ENCODE assay signal across 29 cellular contexts in the genomic region with DNA sequence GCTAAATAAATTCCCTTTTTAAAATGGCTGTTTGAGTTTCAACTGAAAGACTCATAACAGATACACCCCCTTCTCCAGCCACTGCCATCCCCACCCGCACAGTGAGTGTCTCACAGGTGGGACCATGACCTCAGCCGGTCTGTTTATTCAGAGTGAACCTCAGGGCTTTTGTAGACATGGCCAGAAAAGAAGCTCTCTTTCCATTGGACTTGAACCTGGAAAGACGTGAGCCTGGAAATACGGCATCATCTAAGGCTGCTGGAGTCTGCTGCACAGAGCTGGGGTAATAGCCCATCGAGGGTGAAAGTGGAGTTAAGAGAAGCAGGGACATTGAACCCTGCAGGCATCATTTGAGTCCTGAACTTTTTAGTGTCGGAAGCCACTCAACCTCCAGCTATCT.
"Had no signal": no experiment of that assay in that cellular context is flagged by ENCODE, and none has a peak within 500 bp of the region (broad histone marks: within the 10 kb centered on the region; RNA-seq: fewer than 3 reads in every experiment).

No MANE protein-coding gene starts in this region.

- H3K4me3 Mint-ChIP-seq: natural killer cell; nephron; neural progenitor cell; stimulated activated effector memory CD8-positive, alpha-beta T cell treated with anti-CD3 and anti-CD28 coated beads, Interleukin-12 subunit alpha, Interleukin-12 subunit beta, amount 100 ng/mL, for 72 hours; stimulated activated naive B cell treated with anti-CD40 and anti-IgM and Interleukin-4, amounts not matched to agents 10 μg/mL and 1 μg/mL and 100 μg/mL, for 72 hours; stimulated activated naive CD8-positive, alpha-beta T cell treated with anti-CD3 and anti-CD28 coated beads, Interleukin-15, Interleukin-2, amounts not matched to agents 100 ng/mL and 50 ng/mL, for 24 hours had no signal

- H3K79me2 ChIP-seq: parathyroid adenoma had no signal

- H3K4me3 ChIP-seq: neural progenitor cell, ovary, psoas muscle, right lobe of liver, sigmoid colon, spleen, stomach, thoracic aorta, thyroid gland, tibial nerve, upper lobe of left lung, vagina had no signal

- H2AFZ ChIP-seq: neural progenitor cell, parathyroid adenoma had no signal

- H3K4me1 ChIP-seq: neural progenitor cell, parathyroid adenoma, psoas muscle, right lobe of liver, spleen, thyroid gland, tibial nerve, upper lobe of left lung, vagina had no signal

- H3K9ac ChIP-seq: neural progenitor cell, parathyroid adenoma had no signal

- H3K9me3 ChIP-seq: ovary, psoas muscle, right lobe of liver, sigmoid colon, spleen, stomach, thoracic aorta, thyroid gland, tibial nerve, upper lobe of left lung, vagina had no signal

- H3K36me3 ChIP-seq: neural progenitor cell, ovary, right lobe of liver, sigmoid colon, spleen, stomach, thoracic aorta, thyroid gland, tibial nerve, upper lobe of left lung, vagina had no signal

- DNase-seq: natural killer cell; occipital lobe; ovary; posterior cingulate gyrus; psoas muscle; right cardiac atrium; right lobe of liver; sigmoid colon; small intestine; spleen; stimulated activated CD4-positive, alpha-beta T cell treated with anti-CD3 and anti-CD28 coated beads, Interleukin-12 subunit alpha, Interleukin-12 subunit beta, amount 100 ng/mL, for 4 hours; stimulated activated CD4-positive, alpha-beta T cell treated with anti-CD3 and anti-CD28 coated beads, Interleukin-1b, Interleukin-23, amount 100 ng/mL, for 48 hours; stimulated activated CD4-positive, alpha-beta T cell treated with anti-CD3 and anti-CD28 coated beads, Interleukin-4, amount 100 ng/mL, for 1 hour; stimulated activated CD4-positive, alpha-beta T cell treated with anti-CD3 and anti-CD28 coated beads, Interleukin-4, amount 100 ng/mL, for 4 hours; stimulated activated naive B cell treated with anti-CD40 and anti-IgM and Interleukin-4, amounts not matched to agents 10 μg/mL and 1 μg/mL and 100 μg/mL, for 72 hours; stimulated activated naive CD4-positive, alpha-beta T cell treated with Interleukin-2 at 50 U/mL for 16 hours; stomach; thyroid gland; trophoblast cell; upper lobe of left lung had no signal

- H3K27me3 Mint-ChIP-seq: progenitor cell of endocrine pancreas had no signal

- H3K36me3 Mint-ChIP-seq: natural killer cell; neural progenitor cell; stimulated activated effector memory CD8-positive, alpha-beta T cell treated with anti-CD3 and anti-CD28 coated beads, Interleukin-12 subunit alpha, Interleukin-12 subunit beta, amount 100 ng/mL, for 72 hours; stimulated activated naive B cell treated with anti-CD40 and anti-IgM and Interleukin-4, amounts not matched to agents 10 μg/mL and 1 μg/mL and 100 μg/mL, for 72 hours had no signal

- H3K4me2 ChIP-seq: neural progenitor cell had no signal

- H3K27ac ChIP-seq: neural progenitor cell, ovary, parathyroid adenoma, psoas muscle, right lobe of liver, sigmoid colon, spleen, stomach, thoracic aorta, thyroid gland, tibial nerve, upper lobe of left lung, vagina had no signal

- H3K27ac Mint-ChIP-seq: natural killer cell; nephron; neural progenitor cell; progenitor cell of endocrine pancreas; stimulated activated effector memory CD8-positive, alpha-beta T cell treated with anti-CD3 and anti-CD28 coated beads, Interleukin-12 subunit alpha, Interleukin-12 subunit beta, amount 100 ng/mL, for 72 hours; stimulated activated naive B cell treated with anti-CD40 and anti-IgM and Interleukin-4, amounts not matched to agents 10 μg/mL and 1 μg/mL and 100 μg/mL, for 72 hours; stimulated activated naive CD8-positive, alpha-beta T cell treated with anti-CD3 and anti-CD28 coated beads, Interleukin-15, Interleukin-2, amounts not matched to agents 100 ng/mL and 50 ng/mL, for 24 hours had no signal

- H3K27me3 ChIP-seq: neural progenitor cell, ovary, right lobe of liver, sigmoid colon, thyroid gland, upper lobe of left lung, vagina had no signal

- H3K4me1 Mint-ChIP-seq: natural killer cell; stimulated activated effector memory CD8-positive, alpha-beta T cell treated with anti-CD3 and anti-CD28 coated beads, Interleukin-12 subunit alpha, Interleukin-12 subunit beta, amount 100 ng/mL, for 72 hours; stimulated activated naive B cell treated with anti-CD40 and anti-IgM and Interleukin-4, amounts not matched to agents 10 μg/mL and 1 μg/mL and 100 μg/mL, for 72 hours had no signal

- H3K9me3 Mint-ChIP-seq: natural killer cell; nephron; neural progenitor cell; stimulated activated effector memory CD8-positive, alpha-beta T cell treated with anti-CD3 and anti-CD28 coated beads, Interleukin-12 subunit alpha, Interleukin-12 subunit beta, amount 100 ng/mL, for 72 hours; stimulated activated naive B cell treated with anti-CD40 and anti-IgM and Interleukin-4, amounts not matched to agents 10 μg/mL and 1 μg/mL and 100 μg/mL, for 72 hours; stimulated activated naive CD8-positive, alpha-beta T cell treated with anti-CD3 and anti-CD28 coated beads, Interleukin-15, Interleukin-2, amounts not matched to agents 100 ng/mL and 50 ng/mL, for 24 hours had no signal

- ATAC-seq: natural killer cell; psoas muscle; right cardiac atrium; stimulated activated effector memory CD8-positive, alpha-beta T cell treated with anti-CD3 and anti-CD28 coated beads, Interleukin-12 subunit alpha, Interleukin-12 subunit beta, amount 100 ng/mL, for 72 hours; stimulated activated naive B cell treated with anti-CD40 and anti-IgM and Interleukin-4, amounts not matched to agents 10 μg/mL and 1 μg/mL and 100 μg/mL, for 72 hours had no signal
